In genomic region chrX:21756785-21757529, GRCh38 we compare ENCODE assay signal across 31 cellular contexts. TPM values are rescaled to one million over a fixed set of nuclear protein-coding genes. Genes with fewer than 3 reads are reported as not detected.
DNase-seq lines count a peak whose midpoint lies in the region; ATAC-seq and TF ChIP-seq lines count a peak whose summit lies in the region.
"Had no signal": no experiment of that assay in that cellular context is flagged by ENCODE, and none has a peak within 500 bp of the region (broad histone marks: within the 10 kb centered on the region; RNA-seq: fewer than 3 reads in every experiment).

No MANE protein-coding gene starts in this region.

- DNase-seq in NCI-H146 (lab: John Stamatoyannopoulos, UW): peak; percentile 6
- DNase-seq in NCI-H146 treated with DMSO at 0.1 percent for 48 hours (lab: John Stamatoyannopoulos, UW; ENCODE audit: unreplicated experiment): no peak
- peak in 1 of 2 donors; percentile 63 for DNase-seq in cardiac muscle cell (ENCODE audit: low read depth in 1 of 2, low spot score in 1 of 2)
- peak; percentile 77 for DNase-seq in myocyte (ENCODE audit: low read depth)
- DNase-seq in thoracic aorta (ENCODE audit: low spot score): no peak
- no peak for DNase-seq in activated CD8-positive, alpha-beta memory T cell treated with anti-CD3 and anti-CD28 coated beads, Interleukin-2, amount 50 U/mL, for 48 hours
- DNase-seq in spleen: no peak
- no peak for DNase-seq in head of caudate nucleus
- DNase-seq: activated CD4-positive, alpha-beta T cell treated with anti-CD3 and anti-CD28 coated beads for 36 hours; activated effector memory CD4-positive, alpha-beta T cell treated with anti-CD3 and anti-CD28 coated beads, Interleukin-2, amount 50 U/mL, for 16 hours; activated T-cell treated with anti-CD3 and anti-CD28 coated beads, Interleukin-2, amount 50 U/mL, for 1 hour; CD4-positive, alpha-beta T cell; cerebellar nuclear complex; hippocampal formation; immature natural killer cell; natural killer cell; NCI-H1417 treated with DMSO at 0.1 percent for 48 hours; NCI-H748 treated with DMSO at 0.1 percent for 48 hours; right lobe of liver; SK-N-SH; stimulated activated naive CD4-positive, alpha-beta T cell treated with Interleukin-2 at 50 U/mL for 16 hours had no signal

- peak overlapping the region; percentile 70 for H3K4me3 ChIP-seq in cardiac muscle cell
- peak overlapping the region; percentile 63 for H3K4me3 ChIP-seq in thoracic aorta
- H3K4me3 ChIP-seq in spleen: no peak overlapping the region
- H3K4me3 ChIP-seq: GM12878, K562, right lobe of liver had no signal

- ATAC-seq in thoracic aorta (ENCODE audit: insufficient number of reproducible peaks, low FRiP score, low read depth): no peak
- ATAC-seq: activated CD4-positive, alpha-beta T cell treated with anti-CD3 and anti-CD28 coated beads for 36 hours; GM12878; K562; natural killer cell had no signal

- peak overlapping the region; percentile 100 for H3K27ac ChIP-seq in cardiac muscle cell
- no peak overlapping the region for H3K27ac ChIP-seq in thoracic aorta
- H3K27ac ChIP-seq in spleen: no peak overlapping the region
- H3K27ac ChIP-seq: 22Rv1, right lobe of liver, RWPE1 had no signal

- H3K9me3 ChIP-seq in cardiac muscle cell (ENCODE audit: low read depth) (no peaks in the 10 kb centered on the region), thoracic aorta (no peaks in the 10 kb centered on the region), spleen (no peaks in the 10 kb centered on the region)
- H3K9me3 ChIP-seq: right lobe of liver, SK-N-SH had no signal

- H3K27me3 ChIP-seq in cardiac muscle cell: no peaks in the 10 kb centered on the region
- no peaks in the 10 kb centered on the region for H3K27me3 ChIP-seq in thoracic aorta (replicated peaks; ENCODE audit: insufficient read depth)
- no peaks in the 10 kb centered on the region for H3K27me3 ChIP-seq in spleen (replicated peaks in 1 of 7)
- H3K27me3 ChIP-seq: right lobe of liver had no signal

- H3K4me1 ChIP-seq in cardiac muscle cell (ENCODE audit: low read depth): peaks cover 33% of the 10 kb centered on the region
- no peaks in the 10 kb centered on the region for H3K4me1 ChIP-seq in thoracic aorta (ENCODE audit: control insufficient read depth in 1 of 2, low read depth in 2 of 2)
- H3K4me1 ChIP-seq in spleen: no peaks in the 10 kb centered on the region
- H3K4me1 ChIP-seq: right lobe of liver had no signal

- intact Hi-C loops in spleen (cut with DNase I; ENCODE audit: low total_unique reads) (no loop called here), head of caudate nucleus (cut with DNase I) (no loop called here)

- no peak for TF ChIP-seq CTCF in cardiac muscle cell (IDR thresholded peaks at IDR 0.05; ENCODE audit: low read depth, low read length)
- no peak for TF ChIP-seq CTCF in thoracic aorta (IDR thresholded peaks at IDR 0.05)
- no peak for TF ChIP-seq CTCF in spleen (IDR thresholded peaks at IDR 0.05 in 8 of 11, conservative IDR thresholded peaks at IDR 0.05 in 3 of 11)

- no peak for TF ChIP-seq POLR2A in spleen (IDR thresholded peaks at IDR 0.05)

- 69 to 88% (median 76%) methylated on average over 6 of the region's 6 CpGs for WGBS in spleen, 5 donors

- H3K36me3 ChIP-seq in cardiac muscle cell (peaks cover 16% of the 10 kb centered on the region), thoracic aorta (no peaks in the 10 kb centered on the region), spleen (no peaks in the 10 kb centered on the region)
- H3K36me3 ChIP-seq: right lobe of liver had no signal

RNA-seq across cellular contexts. Expression of gene SMPX, which starts 1.0 kb away (rescaled TPM):
- total RNA-seq in cardiac muscle cell: 402 and 912 TPM in 2 replicates
- polyA plus RNA-seq in cardiac muscle cell: 633 and 1,072 TPM in 2 replicates
- 151 and 204 TPM in 2 replicates for total RNA-seq in myocyte
- 68.5 TPM for polyA plus RNA-seq in myocyte (2012)
- 10 to 100 TPM in 1 of 2 donors, not detected in 1; 10.4 TPM for total RNA-seq in thoracic aorta
- total RNA-seq in spleen: not detected
- polyA plus RNA-seq in spleen: under 1 TPM in 1 of 3 donors, not detected in 2; 0.15 TPM
- total RNA-seq: activated CD4-positive, alpha-beta T cell treated with anti-CD3 and anti-CD28 coated beads for 36 hours; CD4-positive, alpha-beta T cell; Daoy; epithelial cell of proximal tubule; fibroblast of villous mesenchyme; GM12878; HT1080; K562; natural killer cell; osteoblast; T-helper 2 cell treated with Interferon-gamma antibody and Interleukin-4, amounts not matched to agents 100 ng/mL and 5 ng/mL, for 36 hours had no signal
- polyA plus RNA-seq: immature natural killer cell, K562, SK-N-SH had no signal

Comparison
In these comparisons a context has a peak if more than half of its experiments do, and no peak if none do; other contexts are left out.
1. DNase-seq: peak in NCI-H146 (single experiment) and myocyte (single experiment); none in NCI-H146 treated with DMSO at 0.1 percent for 48 hours (single experiment), thoracic aorta (single experiment), activated CD8-positive, alpha-beta memory T cell treated with anti-CD3 and anti-CD28 coated beads, Interleukin-2, amount 50 U/mL, for 48 hours (single experiment), spleen (single experiment) and head of caudate nucleus (0 of 42).
2. H3K4me3 ChIP-seq: peak in cardiac muscle cell (single experiment) and thoracic aorta (single experiment); none in spleen (0 of 8).
3. RNA of gene SMPX, which starts 1.0 kb away (total RNA-seq): 402 to 912 TPM in cardiac muscle cell and 151 to 204 TPM in myocyte; 10.4 TPM in thoracic aorta and not detected in spleen; every median in the first group is over 10 times any median in the second.